8 cellular contexts compared by ENCODE assay signal in the genomic region with DNA sequence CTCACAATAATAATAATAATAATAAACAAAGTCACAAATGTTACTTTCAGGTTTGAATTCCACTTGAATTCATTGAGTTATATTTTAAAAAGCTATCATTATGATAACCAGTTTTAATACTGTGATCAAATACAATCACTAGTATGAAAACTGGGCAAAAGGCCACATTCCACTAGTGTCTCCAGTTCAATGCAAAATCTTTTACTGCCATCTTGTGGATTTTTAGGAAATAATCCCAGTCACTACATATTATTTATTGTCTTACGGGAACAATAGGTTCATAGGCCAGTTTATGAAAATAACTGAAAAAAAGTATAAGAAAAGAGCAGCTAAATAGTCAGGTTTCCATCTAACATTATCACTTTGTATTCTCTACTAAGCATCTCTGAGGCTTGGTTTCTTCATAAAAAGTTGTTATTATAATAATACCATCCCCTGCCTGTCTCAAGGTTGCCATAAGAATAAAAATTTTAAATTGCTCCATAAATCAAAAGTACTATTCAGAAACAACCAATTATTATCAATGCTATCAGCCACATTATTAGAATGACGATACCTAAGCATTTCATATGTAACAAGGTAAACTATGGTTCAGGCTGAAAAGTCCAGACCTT.
A peak's percentile ranks its signal among the peaks of the same experiment; 100 is the strongest.
DNase-seq lines count a peak whose midpoint lies in the region; ATAC-seq and TF ChIP-seq lines count a peak whose summit lies in the region.

No MANE protein-coding gene starts in this region.

- peak; percentile 18 for DNase-seq in BJ (ENCODE audit: low read depth)
- DNase-seq in NCI-H146 treated with DMSO at 0.1 percent for 48 hours (lab: John Stamatoyannopoulos, UW; ENCODE audit: unreplicated experiment), result peak; percentile 16
- DNase-seq in left ventricle myocardium superior, result no peak
- DNase-seq in stromal cell of bone marrow (ENCODE audit: low read depth), result peak; percentile 67
- no peak for DNase-seq in T-helper 1 cell

- no peaks in the 10 kb centered on the region for H3K4me1 Mint-ChIP-seq in activated T-helper 17 cell treated with anti-CD3 and anti-CD28 coated beads, Interleukin-2, amount 50 U/mL, for 72 hours

- H3K4me3 Mint-ChIP-seq in activated T-helper 17 cell treated with anti-CD3 and anti-CD28 coated beads, Interleukin-2, amount 50 U/mL, for 72 hours, result no peak overlapping the region

- no peak overlapping the region for H3K4me3 ChIP-seq in BJ (ENCODE audit: low read depth, low read length)

- CTCF ChIA-PET in BJ (lab: Yijun Ruan, JAX), result interaction anchor here (0.6 to 2.2 kb wide), 18 partner anchors 9 to 1118 kb away, joined by 3 to 15 read pairs (median 3); a partner anchor contains a TSS

- no peaks in the 10 kb centered on the region for H3K36me3 ChIP-seq in BJ (ENCODE audit: control insufficient read depth, insufficient read depth, low read length)

- H3K27ac Mint-ChIP-seq in activated T-helper 17 cell treated with anti-CD3 and anti-CD28 coated beads, Interleukin-2, amount 50 U/mL, for 72 hours, result no peak overlapping the region

- H3K27me3 Mint-ChIP-seq in activated T-helper 17 cell treated with anti-CD3 and anti-CD28 coated beads, Interleukin-2, amount 50 U/mL, for 72 hours, result no peaks in the 10 kb centered on the region

- ATAC-seq in GM18870 (IDR thresholded peaks at IDR 0.05; ENCODE audit: unreplicated experiment), result peak; percentile 74
- ATAC-seq in left ventricle myocardium superior, result peak; percentile 43
- no peak for ATAC-seq in activated T-helper 17 cell treated with anti-CD3 and anti-CD28 coated beads, Interleukin-2, amount 50 U/mL, for 72 hours (replicated peaks)

- TF ChIP-seq CTCF in BJ (IDR thresholded peaks at IDR 0.05; ENCODE audit: insufficient read depth, low read depth, low read length) (peak; percentile 59), VCaP (conservative IDR thresholded peaks at IDR 0.05) (peak; percentile 83)

- H3K27me3 ChIP-seq in BJ (ENCODE audit: control insufficient read depth, insufficient read depth, low read length), result no peaks in the 10 kb centered on the region

- H3K27ac ChIP-seq in VCaP, result no peak overlapping the region

- intact Hi-C loops in left ventricle myocardium superior (cut with micrococcal nuclease), result loop anchor here (10.0 kb wide), 1 partner anchor 525 kb away; no protein-coding TSS in a partner anchor

- no peaks in the 10 kb centered on the region for H3K36me3 Mint-ChIP-seq in activated T-helper 17 cell treated with anti-CD3 and anti-CD28 coated beads, Interleukin-2, amount 50 U/mL, for 72 hours (ENCODE audit: low read depth)

- no peaks in the 10 kb centered on the region for H3K9me3 Mint-ChIP-seq in activated T-helper 17 cell treated with anti-CD3 and anti-CD28 coated beads, Interleukin-2, amount 50 U/mL, for 72 hours

- POLR2A ChIA-PET in BJ (lab: Charles Lee), result no interaction called here

Comparison
In these comparisons a context has a peak if more than half of its experiments do, and no peak if none do; other contexts are left out.
1. DNase-seq: peak in BJ (single experiment), NCI-H146 treated with DMSO at 0.1 percent for 48 hours (single experiment) and stromal cell of bone marrow (single experiment); none in left ventricle myocardium superior (single experiment) and T-helper 1 cell (0 of 5).